1 cellular context compared by ENCODE assay signal in genomic region chr3:191958980-191959671, GRCh38.
TF ChIP-seq lines count a peak whose summit lies in the region.

No MANE protein-coding gene starts in this region.

TF ChIP-seq in GM12878, 131 proteins besides CTCF, POLR2A, EP300 and RAD21 (continued from another document):
- TF ChIP-seq ELK1 (IDR thresholded peaks at IDR 0.05; ENCODE audit: low read depth, low read length) (no peak), MTA2 (IDR thresholded peaks at IDR 0.05; ENCODE audit: low read depth) (no peak), PAX5 (IDR thresholded peaks at IDR 0.05; ENCODE audit: borderline replicate concordance, low read depth, low read length) (no peak), IKZF1 (conservative IDR thresholded peaks at IDR 0.05) (no peak)
